ENCODE assay signal across 19 cellular contexts in genomic region chr1:95040032-95040525, GRCh38. TPM values are rescaled to one million over a fixed set of nuclear protein-coding genes. Genes with fewer than 3 reads are reported as not detected.
DNase-seq lines count a peak whose midpoint lies in the region; ATAC-seq and TF ChIP-seq lines count a peak whose summit lies in the region.
"Had no signal": no experiment of that assay in that cellular context is flagged by ENCODE, and none has a peak within 500 bp of the region (broad histone marks: within the 10 kb centered on the region; RNA-seq: fewer than 3 reads in every experiment).

No MANE protein-coding gene starts in this region.

- H3K27ac ChIP-seq in breast epithelium (no peak overlapping the region), epithelial cell of prostate (peak overlapping the region; percentile 88), stomach (no peak overlapping the region), testis (no peak overlapping the region)
- H3K27ac ChIP-seq: HL-60 had no signal

- intact Hi-C loops in MCF 10A (cut with micrococcal nuclease) (loop anchor here (5.0 kb wide), 2 partner anchors 233 to 498 kb away; partner anchors contain the start of gene F3), breast epithelium (cut with DNase I; ENCODE audit: low total_unique reads) (loop anchor here (10.0 kb wide), 1 partner anchor 185 kb away; no protein-coding TSS in a partner anchor), mucosa of descending colon (cut with DNase I, micrococcal nuclease) (loop anchor here (2.0 to 10.0 kb wide), 3 partner anchors 115 to 525 kb away; partner anchors contain the start of gene CNN3 (in 1 of the 2)), stomach (cut with DNase I; ENCODE audit: low total_unique reads) (loop anchor here (5.0 kb wide), 1 partner anchor 188 kb away; no protein-coding TSS in a partner anchor), testis (cut with DNase I; ENCODE audit: low total_unique reads) (loop anchor here (10.0 kb wide), 1 partner anchor 185 kb away; no protein-coding TSS in a partner anchor)

- BruUV-seq in MCF 10A (replicated peaks; lab: Mats Ljungman, UMichigan), result no TSS peak

- H3K36me3 Mint-ChIP-seq in MCF 10A (ENCODE audit: insufficient read depth, unreplicated experiment), result no peaks in the 10 kb centered on the region

- WGBS in stomach, 5 donors, result 78 to 91% (median 88%) methylated on average over 2 of the region's 2 CpGs
- 94 to 97% methylated on average over 2 of the region's 2 CpGs for WGBS in testis, 2 donors

- peak; percentile 36 for DNase-seq in MCF 10A (ENCODE audit: unreplicated experiment)
- no peak for DNase-seq in breast epithelium (ENCODE audit: low spot score in 2 of 2)
- peak; percentile 27 for DNase-seq in epithelial cell of prostate (ENCODE audit: low read depth, low spot score)
- DNase-seq in mucosa of descending colon, result no peak
- DNase-seq in stomach, result no peak
- no peak for DNase-seq in testis
- DNase-seq in SHP77 (lab: John Stamatoyannopoulos, UW), result no peak
- DNase-seq: 8988T; CD4-positive, alpha-beta memory T cell; DMS79; NCI-H1417 treated with DMSO at 0.1 percent for 48 hours; NCI-H2029; NCI-H2171; NCI-H446; NCI-H748 treated with DMSO at 0.1 percent for 48 hours had no signal

- ATAC-seq in mucosa of descending colon (peak; percentile 36), GM18520 (IDR thresholded peaks at IDR 0.05; ENCODE audit: unreplicated experiment) (no peak)
- ATAC-seq: K562 had no signal

- TF ChIP-seq POLR2A in breast epithelium (IDR thresholded peaks at IDR 0.05) (no peak), stomach (IDR thresholded peaks at IDR 0.05) (no peak), testis (IDR thresholded peaks at IDR 0.05) (no peak)

- no peak overlapping the region for H3K4me3 Mint-ChIP-seq in MCF 10A (ENCODE audit: unreplicated experiment)
- H3K4me3 Mint-ChIP-seq: CD4-positive, alpha-beta memory T cell had no signal

- TF ChIP-seq EP300 in stomach (IDR thresholded peaks at IDR 0.05), result no peak

- H3K9me3 Mint-ChIP-seq in MCF 10A (ENCODE audit: unreplicated experiment), result no peaks in the 10 kb centered on the region
- H3K9me3 Mint-ChIP-seq: CD4-positive, alpha-beta memory T cell had no signal

- H3K27me3 ChIP-seq in breast epithelium (no peaks in the 10 kb centered on the region), stomach (no peaks in the 10 kb centered on the region), testis (no peaks in the 10 kb centered on the region)

- no peaks in the 10 kb centered on the region for H3K9me3 ChIP-seq in breast epithelium
- H3K9me3 ChIP-seq in mucosa of descending colon, result no peaks in the 10 kb centered on the region
- no peaks in the 10 kb centered on the region for H3K9me3 ChIP-seq in stomach
- no peaks in the 10 kb centered on the region for H3K9me3 ChIP-seq in testis
- H3K9me3 ChIP-seq: HAP-1 had no signal

- H3K27me3 Mint-ChIP-seq in MCF 10A (ENCODE audit: insufficient read depth, unreplicated experiment), result no peaks in the 10 kb centered on the region
- H3K27me3 Mint-ChIP-seq: CD4-positive, alpha-beta memory T cell had no signal

- no peaks in the 10 kb centered on the region for H3K4me1 ChIP-seq in breast epithelium
- H3K4me1 ChIP-seq in mucosa of descending colon (ENCODE audit: low read depth), result no peaks in the 10 kb centered on the region
- H3K4me1 ChIP-seq in stomach, result peaks cover 0 to 27% (median 17%) of the 10 kb centered on the region in 4 donors
- H3K4me1 ChIP-seq in testis, result peaks cover 21% of the 10 kb centered on the region
- H3K4me1 ChIP-seq: HAP-1 had no signal

- POLR2A ChIA-PET in MCF 10A (lab: Yijun Ruan, JAX), result interaction anchor here (1.0 to 3.0 kb wide), 5 partner anchors 33 to 219 kb away, joined by 3 to 58 read pairs (median 8); partner anchors contain the start of gene ALG14

- peak overlapping the region; percentile 10 for H3K27ac Mint-ChIP-seq in MCF 10A (ENCODE audit: low read depth, unreplicated experiment)
- H3K27ac Mint-ChIP-seq: CD4-positive, alpha-beta memory T cell had no signal

- H3K4me3 ChIP-seq in breast epithelium (no peak overlapping the region), mucosa of descending colon (no peak overlapping the region), stomach (no peak overlapping the region), testis (no peak overlapping the region)
- H3K4me3 ChIP-seq: HAP-1, K562 had no signal

- TF ChIP-seq CTCF in MCF 10A (IDR thresholded peaks at IDR 0.05; ENCODE audit: unreplicated experiment) (no peak), breast epithelium (IDR thresholded peaks at IDR 0.05) (no peak), mucosa of descending colon (IDR thresholded peaks at IDR 0.05) (no peak), stomach (IDR thresholded peaks at IDR 0.05) (no peak), testis (IDR thresholded peaks at IDR 0.05) (no peak)

- peaks cover 10% of the 10 kb centered on the region for H3K4me1 Mint-ChIP-seq in MCF 10A (ENCODE audit: insufficient read depth, unreplicated experiment)
- H3K4me1 Mint-ChIP-seq: CD4-positive, alpha-beta memory T cell had no signal

- no peaks in the 10 kb centered on the region for H3K36me3 ChIP-seq in breast epithelium
- H3K36me3 ChIP-seq in mucosa of descending colon (ENCODE audit: low read depth), result no peaks in the 10 kb centered on the region
- no peaks in the 10 kb centered on the region for H3K36me3 ChIP-seq in stomach
- no peaks in the 10 kb centered on the region for H3K36me3 ChIP-seq in testis (ENCODE audit: low read depth, missing control alignments)
- H3K36me3 ChIP-seq: HAP-1 had no signal

- CTCF ChIA-PET in MCF 10A (lab: Yijun Ruan, JAX), result interaction anchor here (0.6 to 5.3 kb wide), 10 partner anchors 10 to 235 kb away, joined by 3 to 192 read pairs (median 8); no protein-coding TSS in a partner anchor

RNA-seq across cellular contexts. Expression of gene ALG14, which starts 32.7 kb away (rescaled TPM):
- 13.0 and 15.5 TPM in 2 replicates for total RNA-seq in MCF 10A (2022)
- 1 to 10 TPM; 1.2 to 1.6 (median 1.4) TPM for total RNA-seq in breast epithelium
- 10 to 100 TPM in 2 of 3 donors, 1 to 10 TPM in 1; 5.9 to 16.8 (median 11.4) TPM for total RNA-seq in mucosa of descending colon
- 1 to 10 TPM in 1 of 5 donors, under 1 TPM in 3, not detected in 1; under 0.01 to 3.5 (median 0.58) TPM for total RNA-seq in stomach
- 1 to 10 TPM; 1.1 to 1.5 (median 1.1) TPM for polyA plus RNA-seq in stomach
- total RNA-seq in testis, result 1 to 10 TPM; 3.3 to 5.3 TPM
- polyA plus RNA-seq in testis (ENCODE audit: insufficient read depth, low read depth, low replicate concordance), result 24.1 TPM

Comparison
In these comparisons a context has a peak if more than half of its experiments do, and no peak if none do; other contexts are left out.
1. DNase-seq: peak in MCF 10A (single experiment) and epithelial cell of prostate (single experiment); none in breast epithelium (0 of 2), mucosa of descending colon (0 of 3), stomach (single experiment), testis (single experiment) and SHP77 (0 of 2).